ENCODE assay signal across 21 cellular contexts in the genomic region with DNA sequence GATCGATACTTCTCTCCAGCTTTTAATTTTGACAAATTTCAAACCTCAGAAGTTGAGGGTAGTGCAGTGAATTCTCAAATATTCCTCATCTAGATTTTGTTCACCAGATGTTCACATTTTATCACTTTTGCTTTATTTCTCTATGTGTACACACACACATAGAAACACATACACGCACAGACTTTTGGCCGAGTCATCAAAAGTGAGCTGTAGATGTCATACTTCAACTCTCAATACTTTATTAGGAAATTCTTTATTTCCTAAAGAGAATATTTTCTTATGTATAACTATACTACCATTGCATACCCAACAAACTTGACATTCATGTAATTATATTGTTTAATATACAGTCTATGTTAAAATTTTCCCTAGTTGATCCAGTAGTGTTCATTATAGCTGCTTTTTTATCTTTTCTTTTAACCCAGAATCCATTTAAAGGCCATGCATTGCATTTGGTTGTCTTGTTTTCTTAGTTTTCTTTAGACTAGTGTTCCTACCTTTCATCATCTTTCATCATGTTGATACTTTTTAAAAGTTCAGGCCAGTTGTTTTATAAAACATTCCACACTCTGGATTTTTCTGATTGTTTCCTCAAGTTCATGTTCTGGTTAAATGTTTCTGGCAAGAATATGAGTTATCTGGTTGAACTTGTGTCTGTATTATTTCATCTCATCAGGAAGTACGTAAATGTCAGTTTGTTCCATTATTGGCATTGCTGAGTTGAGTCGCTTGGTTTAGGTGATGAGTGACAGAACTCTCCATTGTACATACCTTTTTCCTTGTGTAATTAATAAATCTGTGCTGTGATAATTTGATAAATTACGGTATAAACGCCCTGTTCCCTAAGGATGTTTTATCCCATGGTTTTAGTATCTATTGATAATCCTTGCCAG.
A peak's percentile ranks its signal among the peaks of the same experiment; 100 is the strongest.
DNase-seq lines count a peak whose midpoint lies in the region; ATAC-seq, FAIRE-seq and TF ChIP-seq lines count a peak whose summit lies in the region.
"Had no signal": no experiment of that assay in that cellular context is flagged by ENCODE, and none has a peak within 500 bp of the region (broad histone marks: within the 10 kb centered on the region; RNA-seq: fewer than 3 reads in every experiment).

No MANE protein-coding gene starts in this region.

- intact Hi-C loops in HepG2 (cut with micrococcal nuclease; ENCODE audit: unreplicated experiment) (no loop called here), right lobe of liver (cut with DNase I) (no loop called here)
- intact Hi-C loops in naive thymus-derived CD4-positive, alpha-beta T cell (cut with micrococcal nuclease): loop anchor here in 1 of 2 donors (5.0 kb wide), 1 partner anchor 162 kb away; no protein-coding TSS in a partner anchor

- H3K36me3 Mint-ChIP-seq in T-helper 17 cell (ENCODE audit: low read depth): peaks cover 6% of the 10 kb centered on the region
- peaks cover 0 to 68% (median 31%) of the 10 kb centered on the region in 5 donors for H3K36me3 Mint-ChIP-seq in naive thymus-derived CD4-positive, alpha-beta T cell

- ATAC-seq in HepG2 (no peak), right lobe of liver (no peak), T-helper 17 cell (no peak)
- no peak for ATAC-seq in naive thymus-derived CD4-positive, alpha-beta T cell

- no peak overlapping the region for H3K27ac ChIP-seq in HepG2 (ENCODE audit: extremely low read length, insufficient read depth, low read length)
- H3K27ac ChIP-seq in right lobe of liver: no peak overlapping the region
- no peak overlapping the region for H3K27ac ChIP-seq in naive thymus-derived CD4-positive, alpha-beta T cell (ENCODE audit: low read depth, low read length)
- H3K27ac ChIP-seq: GM23248, HL-60, KMS-11 had no signal

- H3K36me3 ChIP-seq in HepG2 (replicated peaks in 1 of 2; ENCODE audit: control insufficient read depth in 1 of 2, insufficient read depth in 2 of 2, low read length in 2 of 2) (no peaks in the 10 kb centered on the region; a peak in 1 of 5 replicates), right lobe of liver (peaks cover 0 to 73% (median 31%) of the 10 kb centered on the region in 4 donors)
- H3K36me3 ChIP-seq in naive thymus-derived CD4-positive, alpha-beta T cell (ENCODE audit: control insufficient read depth in 2 of 3, insufficient read depth in 3 of 3, low read length in 3 of 3): peaks cover 20 to 86% (median 28%) of the 10 kb centered on the region in 3 experiments

- no peak overlapping the region for H2AFZ ChIP-seq in HepG2 (ENCODE audit: low read length)
- H2AFZ ChIP-seq: GM23248 had no signal

- FAIRE-seq in HepG2 (lab: Jason Lieb, UNC): no peak

- no peak overlapping the region for H3K27ac Mint-ChIP-seq in T-helper 17 cell
- H3K27ac Mint-ChIP-seq in naive thymus-derived CD4-positive, alpha-beta T cell: peak overlapping the region in 5 of 9 donors; percentile 6 to 71 (median 35)
- H3K27ac Mint-ChIP-seq: B cell; CD4-positive, alpha-beta T cell had no signal

- TF ChIP-seq RAD21 in HepG2 (CRISPR knock-in tag; IDR thresholded peaks at IDR 0.05): no peak

- no peaks in the 10 kb centered on the region for H4K20me1 ChIP-seq in HepG2 (ENCODE audit: insufficient read depth, low read length)

- no peaks in the 10 kb centered on the region for H3K79me2 ChIP-seq in HepG2 (ENCODE audit: insufficient read depth, low read length)

- POLR2A ChIA-PET in HepG2 (lab: Yijun Ruan, JAX): no interaction called here
- POLR2A ChIA-PET in naive thymus-derived CD4-positive, alpha-beta T cell (lab: Charles Lee): no interaction called here

- WGBS in HepG2 (ENCODE audit: low lambda C conversion rate): 96% methylated on average over 7 of the region's 7 CpGs
- WGBS in right lobe of liver (ENCODE audit: insufficient coverage, low coverage, low lambda C conversion rate, missing lambda C conversion rate): 90% methylated on average over 7 of the region's 7 CpGs

- H3K4me3 ChIP-seq in HepG2 (replicated peaks in 1 of 3; ENCODE audit: insufficient read depth in 1 of 3, low read depth in 2 of 3, low read length in 3 of 3) (no peak overlapping the region), right lobe of liver (no peak overlapping the region), choroid plexus epithelial cell (ENCODE audit: low read depth, low read length) (no peak overlapping the region)
- H3K4me3 ChIP-seq in naive thymus-derived CD4-positive, alpha-beta T cell (ENCODE audit: low read length): no peak overlapping the region
- H3K4me3 ChIP-seq: GM23248 had no signal

- H3K27me3 ChIP-seq in HepG2 (ENCODE audit: control insufficient read depth in 1 of 2, insufficient read depth in 2 of 2, low read length in 2 of 2) (no peaks in the 10 kb centered on the region), right lobe of liver (no peaks in the 10 kb centered on the region)
- H3K27me3 ChIP-seq in naive thymus-derived CD4-positive, alpha-beta T cell (ENCODE audit: control insufficient read depth in 2 of 2, insufficient read depth in 2 of 2, low read length in 2 of 2): no peaks in the 10 kb centered on the region

- H3K4me1 Mint-ChIP-seq in T-helper 17 cell: peaks cover 2% of the 10 kb centered on the region
- H3K4me1 Mint-ChIP-seq in naive thymus-derived CD4-positive, alpha-beta T cell: peaks cover 0 to 34% (median 13%) of the 10 kb centered on the region in 7 donors

- DNase-seq in HepG2 (ENCODE audit: low spot score) (no peak), right lobe of liver (no peak), T-helper 17 cell (no peak), choroid plexus epithelial cell (ENCODE audit: low read depth) (peak; percentile 29), amniotic stem cell (lab: John Stamatoyannopoulos, UW) (no peak), SIG-M5 (lab: John Stamatoyannopoulos, UW) (no peak)
- DNase-seq in naive thymus-derived CD4-positive, alpha-beta T cell: no peak
- DNase-seq in activated CD4-positive, alpha-beta T cell treated with anti-CD3 and anti-CD28 coated beads, Interleukin-2, amount 50 U/mL, for 4 hours: no peak
- DNase-seq: CD4-positive, alpha-beta T cell; DMS79; GM23248; HCEC 1CT; NCI-H1436; NCI-H2029 treated with DMSO at 0.1 percent for 48 hours; NCI-H2171 treated with DMSO at 0.1 percent for 48 hours; NCI-H446 treated with DMSO at 0.1 percent for 48 hours; NK-92 treated with Interleukin-12 subunit alpha and Interleukin-12 subunit beta, amount 100 ng/mL, for 24 hours; SHP77 treated with DMSO at 0.1 percent for 48 hours had no signal

- no peaks in the 10 kb centered on the region for H3K27me3 Mint-ChIP-seq in T-helper 17 cell
- H3K27me3 Mint-ChIP-seq in naive thymus-derived CD4-positive, alpha-beta T cell: no peaks in the 10 kb centered on the region
- H3K27me3 Mint-ChIP-seq: B cell; CD4-positive, alpha-beta T cell had no signal

- BruUV-seq in HepG2 (replicated peaks; lab: Mats Ljungman, UMichigan): no TSS peak

- CTCF ChIA-PET in HepG2 (lab: Yijun Ruan, JAX; ENCODE audit: low intra/inter-chr PET ratio, low total read pairs): no interaction called here
- CTCF ChIA-PET in naive thymus-derived CD4-positive, alpha-beta T cell (lab: Charles Lee): no interaction called here

- H3K9ac ChIP-seq in HepG2 (ENCODE audit: insufficient read depth, low read depth, low read length): no peak overlapping the region
- H3K9ac ChIP-seq: GM23248, KMS-11 had no signal

- H3K4me1 ChIP-seq in HepG2 (ENCODE audit: insufficient read depth, low read length): no peaks in the 10 kb centered on the region
- no peaks in the 10 kb centered on the region for H3K4me1 ChIP-seq in right lobe of liver
- no peaks in the 10 kb centered on the region for H3K4me1 ChIP-seq in naive thymus-derived CD4-positive, alpha-beta T cell (ENCODE audit: control insufficient read depth in 2 of 2, insufficient read depth in 2 of 2, low read length in 2 of 2)

- H3K4me3 Mint-ChIP-seq in T-helper 17 cell: peak overlapping the region; percentile 28
- no peak overlapping the region for H3K4me3 Mint-ChIP-seq in naive thymus-derived CD4-positive, alpha-beta T cell
- H3K4me3 Mint-ChIP-seq: B cell; CD4-positive, alpha-beta T cell had no signal

- no peak for TF ChIP-seq POLR2A in HepG2 (IDR thresholded peaks at IDR 0.05; ENCODE audit: insufficient read depth in 1 of 2, low read depth in 2 of 2, low read length in 2 of 2)
- TF ChIP-seq POLR2A in right lobe of liver (IDR thresholded peaks at IDR 0.05): no peak

- no peak for TF ChIP-seq CTCF in HepG2 (CRISPR knock-in tag; IDR thresholded peaks at IDR 0.05)
- TF ChIP-seq CTCF in right lobe of liver (IDR thresholded peaks at IDR 0.05): no peak
- TF ChIP-seq CTCF in choroid plexus epithelial cell (conservative IDR thresholded peaks at IDR 0.05; ENCODE audit: low read depth, low read length): no peak

- TF ChIP-seq EP300 in HepG2 (IDR thresholded peaks at IDR 0.05; ENCODE audit: low read depth in 2 of 2, low read length in 2 of 2) (no peak), HepG2 (CRISPR knock-in tag; IDR thresholded peaks at IDR 0.05; ENCODE audit: borderline replicate concordance) (no peak)

- H3K9me3 ChIP-seq in HepG2 (ENCODE audit: low read length) (no peaks in the 10 kb centered on the region), right lobe of liver (no peaks in the 10 kb centered on the region), T-helper 17 cell (ENCODE audit: control insufficient read depth, low read length, poor library complexity, severe bottlenecking) (no peaks in the 10 kb centered on the region)
- no peaks in the 10 kb centered on the region for H3K9me3 ChIP-seq in naive thymus-derived CD4-positive, alpha-beta T cell (ENCODE audit: control insufficient read depth in 2 of 3, low read length in 3 of 3)

- in situ Hi-C loops in HepG2 (cut with HindIII; ENCODE audit: extremely low pct_ligation_motif_present, low pct_unique_long_range_greater_than_20kb): no loop called here

- H3K4me2 ChIP-seq in HepG2 (ENCODE audit: low read depth, low read length): no peak overlapping the region
- H3K4me2 ChIP-seq: KMS-11 had no signal

- H3K9me3 Mint-ChIP-seq in naive thymus-derived CD4-positive, alpha-beta T cell: no peaks in the 10 kb centered on the region
- H3K9me3 Mint-ChIP-seq: CD4-positive, alpha-beta T cell had no signal

TF ChIP-seq in HepG2, 621 proteins besides CTCF, POLR2A, EP300 and RAD21:
- TF ChIP-seq ZNF598 (CRISPR knock-in tag; IDR thresholded peaks at IDR 0.05; ENCODE audit: borderline replicate concordance) (no peak), MTA3 (CRISPR knock-in tag; IDR thresholded peaks at IDR 0.05) (no peak), ATM (IDR thresholded peaks at IDR 0.05; ENCODE audit: borderline replicate concordance) (no peak), MAFK (conservative IDR thresholded peaks at IDR 0.05 in 1 of 2, IDR thresholded peaks at IDR 0.05 in 1 of 2; ENCODE audit: low read length in 2 of 2) (peak; percentile 66 to 81), ZNF230 (CRISPR knock-in tag; IDR thresholded peaks at IDR 0.05) (no peak), MAFF (IDR thresholded peaks at IDR 0.05; ENCODE audit: low read depth, low read length) (peak; percentile 74), DNMT1 (CRISPR knock-in tag; IDR thresholded peaks at IDR 0.05) (no peak)
